In the genomic region with DNA sequence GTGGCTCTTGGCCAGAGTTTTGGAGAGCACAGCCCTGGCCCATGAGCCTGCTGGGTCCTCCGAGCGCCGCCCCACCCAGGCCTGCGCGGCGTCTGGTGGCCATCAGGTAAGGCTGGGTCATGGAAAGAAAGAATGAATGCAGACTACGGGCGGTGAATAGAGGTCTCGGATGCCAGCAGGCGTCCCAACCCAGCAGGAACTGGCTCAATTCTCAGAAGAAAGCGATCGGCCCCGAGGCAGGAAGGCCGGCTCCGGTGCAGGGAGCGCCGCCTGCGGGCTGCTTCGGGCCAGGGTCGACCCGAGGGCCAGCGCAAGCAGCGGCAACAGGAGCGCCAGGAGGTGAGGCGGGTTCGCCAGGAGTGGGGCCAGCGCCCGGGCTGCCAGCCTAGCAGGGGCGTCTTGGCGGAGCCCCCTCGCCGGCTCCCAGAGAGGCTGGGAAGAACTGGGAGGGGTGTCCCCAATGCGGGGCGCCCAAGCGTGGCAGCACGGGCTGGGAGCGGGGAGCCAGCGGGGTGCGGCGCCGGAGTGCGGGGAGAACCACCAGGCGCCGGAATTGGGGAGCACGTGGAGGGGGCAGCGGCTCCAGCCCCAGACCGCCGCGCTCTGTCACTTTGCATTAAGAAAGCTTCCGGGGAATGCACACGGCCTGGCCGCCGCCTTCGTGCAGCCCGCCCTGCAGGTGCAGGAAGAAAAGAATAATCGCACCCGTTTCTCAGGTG, we compare ENCODE assay signal across 1 cellular context.
TF ChIP-seq lines count a peak whose summit lies in the region.

No MANE protein-coding gene starts in this region.

TF ChIP-seq in HEK293, 187 proteins besides CTCF, POLR2A, EP300 and RAD21 (continued from another document and continues in another):
- TF ChIP-seq, protein P1, sequence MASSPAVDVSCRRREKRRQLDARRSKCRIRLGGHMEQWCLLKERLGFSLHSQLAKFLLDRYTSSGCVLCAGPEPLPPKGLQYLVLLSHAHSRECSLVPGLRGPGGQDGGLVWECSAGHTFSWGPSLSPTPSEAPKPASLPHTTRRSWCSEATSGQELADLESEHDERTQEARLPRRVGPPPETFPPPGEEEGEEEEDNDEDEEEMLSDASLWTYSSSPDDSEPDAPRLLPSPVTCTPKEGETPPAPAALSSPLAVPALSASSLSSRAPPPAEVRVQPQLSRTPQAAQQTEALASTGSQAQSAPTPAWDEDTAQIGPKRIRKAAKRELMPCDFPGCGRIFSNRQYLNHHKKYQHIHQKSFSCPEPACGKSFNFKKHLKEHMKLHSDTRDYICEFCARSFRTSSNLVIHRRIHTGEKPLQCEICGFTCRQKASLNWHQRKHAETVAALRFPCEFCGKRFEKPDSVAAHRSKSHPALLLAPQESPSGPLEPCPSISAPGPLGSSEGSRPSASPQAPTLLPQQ (tag by site-specific recombination; IDR thresholded peaks at IDR 0.05) = peak; percentile 85
- no peak for TF ChIP-seq ZNF670 (tag by site-specific recombination; IDR thresholded peaks at IDR 0.05; ENCODE audit: low read depth)
- TF ChIP-seq KLF10 (tag by site-specific recombination; IDR thresholded peaks at IDR 0.05) = no peak
- TF ChIP-seq YY2 (tag by site-specific recombination; IDR thresholded peaks at IDR 0.05) = no peak
- TF ChIP-seq, protein P2, sequence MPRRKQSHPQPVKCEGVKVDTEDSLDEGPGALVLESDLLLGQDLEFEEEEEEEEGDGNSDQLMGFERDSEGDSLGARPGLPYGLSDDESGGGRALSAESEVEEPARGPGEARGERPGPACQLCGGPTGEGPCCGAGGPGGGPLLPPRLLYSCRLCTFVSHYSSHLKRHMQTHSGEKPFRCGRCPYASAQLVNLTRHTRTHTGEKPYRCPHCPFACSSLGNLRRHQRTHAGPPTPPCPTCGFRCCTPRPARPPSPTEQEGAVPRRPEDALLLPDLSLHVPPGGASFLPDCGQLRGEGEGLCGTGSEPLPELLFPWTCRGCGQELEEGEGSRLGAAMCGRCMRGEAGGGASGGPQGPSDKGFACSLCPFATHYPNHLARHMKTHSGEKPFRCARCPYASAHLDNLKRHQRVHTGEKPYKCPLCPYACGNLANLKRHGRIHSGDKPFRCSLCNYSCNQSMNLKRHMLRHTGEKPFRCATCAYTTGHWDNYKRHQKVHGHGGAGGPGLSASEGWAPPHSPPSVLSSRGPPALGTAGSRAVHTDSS (tag by site-specific recombination; IDR thresholded peaks at IDR 0.05) = no peak
- no peak for TF ChIP-seq ZNF585B (tag by site-specific recombination; IDR thresholded peaks at IDR 0.05)
- TF ChIP-seq ZNF114 (tag by site-specific recombination; IDR thresholded peaks at IDR 0.05) = no peak
- TF ChIP-seq SCRT1 (tag by site-specific recombination; IDR thresholded peaks at IDR 0.05; ENCODE audit: borderline replicate concordance) = no peak
- TF ChIP-seq, protein P3, sequence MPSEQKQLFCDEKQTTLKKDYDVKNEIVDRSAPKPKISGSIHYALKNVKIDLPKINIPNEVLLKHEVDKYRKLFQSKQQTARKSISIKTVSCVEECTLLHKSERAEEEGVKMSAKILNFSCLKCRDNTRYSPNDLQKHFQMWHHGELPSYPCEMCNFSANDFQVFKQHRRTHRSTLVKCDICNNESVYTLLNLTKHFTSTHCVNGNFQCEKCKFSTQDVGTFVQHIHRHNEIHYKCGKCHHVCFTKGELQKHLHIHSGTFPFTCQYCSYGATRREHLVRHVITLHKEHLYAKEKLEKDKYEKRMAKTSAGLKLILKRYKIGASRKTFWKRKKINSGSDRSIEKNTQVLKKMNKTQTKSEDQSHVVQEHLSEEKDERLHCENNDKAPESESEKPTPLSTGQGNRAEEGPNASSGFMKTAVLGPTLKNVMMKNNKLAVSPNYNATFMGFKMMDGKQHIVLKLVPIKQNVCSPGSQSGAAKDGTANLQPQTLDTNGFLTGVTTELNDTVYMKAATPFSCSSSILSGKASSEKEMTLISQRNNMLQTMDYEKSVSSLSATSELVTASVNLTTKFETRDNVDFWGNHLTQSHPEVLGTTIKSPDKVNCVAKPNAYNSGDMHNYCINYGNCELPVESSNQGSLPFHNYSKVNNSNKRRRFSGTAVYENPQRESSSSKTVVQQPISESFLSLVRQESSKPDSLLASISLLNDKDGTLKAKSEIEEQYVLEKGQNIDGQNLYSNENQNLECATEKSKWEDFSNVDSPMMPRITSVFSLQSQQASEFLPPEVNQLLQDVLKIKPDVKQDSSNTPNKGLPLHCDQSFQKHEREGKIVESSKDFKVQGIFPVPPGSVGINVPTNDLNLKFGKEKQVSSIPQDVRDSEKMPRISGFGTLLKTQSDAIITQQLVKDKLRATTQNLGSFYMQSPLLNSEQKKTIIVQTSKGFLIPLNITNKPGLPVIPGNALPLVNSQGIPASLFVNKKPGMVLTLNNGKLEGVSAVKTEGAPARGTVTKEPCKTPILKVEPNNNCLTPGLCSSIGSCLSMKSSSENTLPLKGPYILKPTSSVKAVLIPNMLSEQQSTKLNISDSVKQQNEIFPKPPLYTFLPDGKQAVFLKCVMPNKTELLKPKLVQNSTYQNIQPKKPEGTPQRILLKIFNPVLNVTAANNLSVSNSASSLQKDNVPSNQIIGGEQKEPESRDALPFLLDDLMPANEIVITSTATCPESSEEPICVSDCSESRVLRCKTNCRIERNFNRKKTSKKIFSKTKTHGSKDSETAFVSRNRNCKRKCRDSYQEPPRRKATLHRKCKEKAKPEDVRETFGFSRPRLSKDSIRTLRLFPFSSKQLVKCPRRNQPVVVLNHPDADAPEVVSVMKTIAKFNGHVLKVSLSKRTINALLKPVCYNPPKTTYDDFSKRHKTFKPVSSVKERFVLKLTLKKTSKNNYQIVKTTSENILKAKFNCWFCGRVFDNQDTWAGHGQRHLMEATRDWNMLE (tag by site-specific recombination; conservative IDR thresholded peaks at IDR 0.05; ENCODE audit: low read depth) = no peak
- peak; percentile 89 for TF ChIP-seq SCRT2 (tag by site-specific recombination; IDR thresholded peaks at IDR 0.05)
- TF ChIP-seq, protein P4, sequence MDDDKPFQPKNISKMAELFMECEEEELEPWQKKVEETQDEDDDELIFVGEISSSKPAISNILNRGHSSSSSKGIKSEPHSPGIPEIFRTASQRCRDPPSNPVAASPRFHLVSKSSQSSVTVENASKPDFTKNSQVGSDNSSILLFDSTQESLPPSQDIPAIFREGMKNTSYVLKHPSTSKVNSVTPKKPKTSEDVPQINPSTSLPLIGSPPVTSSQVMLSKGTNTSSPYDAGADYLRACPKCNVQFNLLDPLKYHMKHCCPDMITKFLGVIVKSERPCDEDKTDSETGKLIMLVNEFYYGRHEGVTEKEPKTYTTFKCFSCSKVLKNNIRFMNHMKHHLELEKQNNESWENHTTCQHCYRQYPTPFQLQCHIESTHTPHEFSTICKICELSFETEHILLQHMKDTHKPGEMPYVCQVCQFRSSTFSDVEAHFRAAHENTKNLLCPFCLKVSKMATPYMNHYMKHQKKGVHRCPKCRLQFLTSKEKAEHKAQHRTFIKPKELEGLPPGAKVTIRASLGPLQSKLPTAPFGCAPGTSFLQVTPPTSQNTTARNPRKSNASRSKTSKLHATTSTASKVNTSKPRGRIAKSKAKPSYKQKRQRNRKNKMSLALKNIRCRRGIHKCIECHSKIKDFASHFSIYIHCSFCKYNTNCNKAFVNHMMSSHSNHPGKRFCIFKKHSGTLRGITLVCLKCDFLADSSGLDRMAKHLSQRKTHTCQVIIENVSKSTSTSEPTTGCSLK (tag by site-specific recombination; IDR thresholded peaks at IDR 0.05) = no peak
- no peak for TF ChIP-seq ZFP37 (tag by site-specific recombination; IDR thresholded peaks at IDR 0.05)
- no peak for TF ChIP-seq ZNF366 (tag by site-specific recombination; conservative IDR thresholded peaks at IDR 0.05)
- TF ChIP-seq ZNF350 (tag by site-specific recombination; IDR thresholded peaks at IDR 0.05) = no peak
- TF ChIP-seq ZNF677 (tag by site-specific recombination; IDR thresholded peaks at IDR 0.05) = no peak
- no peak for TF ChIP-seq ZNF623 (tag by site-specific recombination; IDR thresholded peaks at IDR 0.05)
- no peak for TF ChIP-seq WT1 (tag by site-specific recombination; IDR thresholded peaks at IDR 0.05)
- TF ChIP-seq, protein P5, sequence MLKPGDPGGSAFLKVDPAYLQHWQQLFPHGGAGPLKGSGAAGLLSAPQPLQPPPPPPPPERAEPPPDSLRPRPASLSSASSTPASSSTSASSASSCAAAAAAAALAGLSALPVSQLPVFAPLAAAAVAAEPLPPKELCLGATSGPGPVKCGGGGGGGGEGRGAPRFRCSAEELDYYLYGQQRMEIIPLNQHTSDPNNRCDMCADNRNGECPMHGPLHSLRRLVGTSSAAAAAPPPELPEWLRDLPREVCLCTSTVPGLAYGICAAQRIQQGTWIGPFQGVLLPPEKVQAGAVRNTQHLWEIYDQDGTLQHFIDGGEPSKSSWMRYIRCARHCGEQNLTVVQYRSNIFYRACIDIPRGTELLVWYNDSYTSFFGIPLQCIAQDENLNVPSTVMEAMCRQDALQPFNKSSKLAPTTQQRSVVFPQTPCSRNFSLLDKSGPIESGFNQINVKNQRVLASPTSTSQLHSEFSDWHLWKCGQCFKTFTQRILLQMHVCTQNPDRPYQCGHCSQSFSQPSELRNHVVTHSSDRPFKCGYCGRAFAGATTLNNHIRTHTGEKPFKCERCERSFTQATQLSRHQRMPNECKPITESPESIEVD (tag by site-specific recombination; IDR thresholded peaks at IDR 0.05) = no peak
- TF ChIP-seq, protein P6, sequence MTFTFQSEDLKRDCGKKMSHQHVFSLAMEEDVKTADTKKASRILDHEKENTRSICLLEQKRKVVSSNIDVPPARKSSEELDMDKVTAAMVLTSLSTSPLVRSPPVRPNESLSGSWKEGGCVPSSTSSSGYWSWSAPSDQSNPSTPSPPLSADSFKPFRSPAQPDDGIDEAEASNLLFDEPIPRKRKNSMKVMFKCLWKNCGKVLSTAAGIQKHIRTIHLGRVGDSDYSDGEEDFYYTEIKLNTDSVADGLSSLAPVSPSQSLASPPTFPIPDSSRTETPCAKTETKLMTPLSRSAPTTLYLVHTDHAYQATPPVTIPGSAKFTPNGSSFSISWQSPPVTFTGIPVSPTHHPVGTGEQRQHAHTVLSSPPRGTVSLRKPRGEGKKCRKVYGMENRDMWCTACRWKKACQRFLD (tag by site-specific recombination; IDR thresholded peaks at IDR 0.05) = no peak
- no peak for TF ChIP-seq GLI4 (tag by site-specific recombination; IDR thresholded peaks at IDR 0.05)
- no peak for TF ChIP-seq ZSCAN30 (tag by site-specific recombination; IDR thresholded peaks at IDR 0.05)
- TF ChIP-seq, protein P7, sequence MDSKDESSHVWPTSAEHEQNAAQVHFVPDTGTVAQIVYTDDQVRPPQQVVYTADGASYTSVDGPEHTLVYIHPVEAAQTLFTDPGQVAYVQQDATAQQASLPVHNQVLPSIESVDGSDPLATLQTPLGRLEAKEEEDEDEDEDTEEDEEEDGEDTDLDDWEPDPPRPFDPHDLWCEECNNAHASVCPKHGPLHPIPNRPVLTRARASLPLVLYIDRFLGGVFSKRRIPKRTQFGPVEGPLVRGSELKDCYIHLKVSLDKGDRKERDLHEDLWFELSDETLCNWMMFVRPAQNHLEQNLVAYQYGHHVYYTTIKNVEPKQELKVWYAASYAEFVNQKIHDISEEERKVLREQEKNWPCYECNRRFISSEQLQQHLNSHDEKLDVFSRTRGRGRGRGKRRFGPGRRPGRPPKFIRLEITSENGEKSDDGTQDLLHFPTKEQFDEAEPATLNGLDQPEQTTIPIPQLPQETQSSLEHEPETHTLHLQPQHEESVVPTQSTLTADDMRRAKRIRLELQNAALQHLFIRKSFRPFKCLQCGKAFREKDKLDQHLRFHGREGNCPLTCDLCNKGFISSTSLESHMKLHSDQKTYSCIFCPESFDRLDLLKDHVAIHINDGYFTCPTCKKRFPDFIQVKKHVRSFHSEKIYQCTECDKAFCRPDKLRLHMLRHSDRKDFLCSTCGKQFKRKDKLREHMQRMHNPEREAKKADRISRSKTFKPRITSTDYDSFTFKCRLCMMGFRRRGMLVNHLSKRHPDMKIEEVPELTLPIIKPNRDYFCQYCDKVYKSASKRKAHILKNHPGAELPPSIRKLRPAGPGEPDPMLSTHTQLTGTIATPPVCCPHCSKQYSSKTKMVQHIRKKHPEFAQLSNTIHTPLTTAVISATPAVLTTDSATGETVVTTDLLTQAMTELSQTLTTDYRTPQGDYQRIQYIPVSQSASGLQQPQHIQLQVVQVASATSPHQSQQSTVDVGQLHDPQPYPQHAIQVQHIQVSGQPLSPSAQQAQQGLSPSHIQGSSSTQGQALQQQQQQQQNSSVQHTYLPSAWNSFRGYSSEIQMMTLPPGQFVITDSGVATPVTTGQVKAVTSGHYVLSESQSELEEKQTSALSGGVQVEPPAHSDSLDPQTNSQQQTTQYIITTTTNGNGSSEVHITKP (tag by site-specific recombination; IDR thresholded peaks at IDR 0.05) = 0 out of 2 replicates have a peak, but pooled peaks have one; percentile 18
- peak; percentile 13; the same call in 1 of the 2 replicates for TF ChIP-seq ZNF394 (tag by site-specific recombination; IDR thresholded peaks at IDR 0.05; ENCODE audit: borderline replicate concordance)
- TF ChIP-seq, protein P8, sequence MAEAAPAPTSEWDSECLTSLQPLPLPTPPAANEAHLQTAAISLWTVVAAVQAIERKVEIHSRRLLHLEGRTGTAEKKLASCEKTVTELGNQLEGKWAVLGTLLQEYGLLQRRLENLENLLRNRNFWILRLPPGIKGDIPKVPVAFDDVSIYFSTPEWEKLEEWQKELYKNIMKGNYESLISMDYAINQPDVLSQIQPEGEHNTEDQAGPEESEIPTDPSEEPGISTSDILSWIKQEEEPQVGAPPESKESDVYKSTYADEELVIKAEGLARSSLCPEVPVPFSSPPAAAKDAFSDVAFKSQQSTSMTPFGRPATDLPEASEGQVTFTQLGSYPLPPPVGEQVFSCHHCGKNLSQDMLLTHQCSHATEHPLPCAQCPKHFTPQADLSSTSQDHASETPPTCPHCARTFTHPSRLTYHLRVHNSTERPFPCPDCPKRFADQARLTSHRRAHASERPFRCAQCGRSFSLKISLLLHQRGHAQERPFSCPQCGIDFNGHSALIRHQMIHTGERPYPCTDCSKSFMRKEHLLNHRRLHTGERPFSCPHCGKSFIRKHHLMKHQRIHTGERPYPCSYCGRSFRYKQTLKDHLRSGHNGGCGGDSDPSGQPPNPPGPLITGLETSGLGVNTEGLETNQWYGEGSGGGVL (tag by site-specific recombination; IDR thresholded peaks at IDR 0.05) = peak; percentile 37; the same call in 1 of the 2 replicates
- no peak for TF ChIP-seq ZNF658 (tag by site-specific recombination; IDR thresholded peaks at IDR 0.05)
